23 cellular contexts compared by ENCODE assay signal in the genomic region with DNA sequence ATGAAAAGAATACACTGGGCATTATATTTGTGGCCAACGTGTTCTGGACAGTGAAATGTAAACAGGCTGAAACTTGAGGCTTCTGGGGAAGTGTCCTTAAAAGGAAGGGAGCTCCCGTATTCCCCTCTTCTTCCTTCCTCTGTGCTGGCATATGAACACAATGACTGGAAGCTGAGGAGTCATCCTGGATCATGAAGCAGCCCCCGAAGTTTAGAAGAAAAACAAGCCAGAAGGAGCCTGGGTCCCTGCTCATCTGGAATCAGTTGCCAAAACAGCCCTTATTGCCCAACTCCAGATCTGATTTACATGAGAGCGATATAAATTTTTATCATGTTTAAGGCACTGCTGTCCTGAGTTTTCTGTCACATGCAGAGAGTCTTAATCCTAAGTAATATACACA.
"Had no signal": no experiment of that assay in that cellular context is flagged by ENCODE, and none has a peak within 500 bp of the region (broad histone marks: within the 10 kb centered on the region; RNA-seq: fewer than 3 reads in every experiment).

No MANE protein-coding gene starts in this region.

- DNase-seq: activated CD4-positive, alpha-beta memory T cell treated with anti-CD3 and anti-CD28 coated beads, Interleukin-2, amount 10 ng/mL, durations not matched to agents 7 days and 5 days; activated CD4-positive, alpha-beta T cell treated with anti-CD3 and anti-CD28 coated beads for 48 hours; activated CD4-positive, CD25-positive, alpha-beta regulatory T cell; activated CD8-positive, alpha-beta memory T cell treated with anti-CD3 and anti-CD28 coated beads, Interleukin-2, amount 10 ng/mL, durations not matched to agents 7 days and 5 days; activated naive CD4-positive, alpha-beta T cell; activated naive CD8-positive, alpha-beta T cell treated with anti-CD3 and anti-CD28 coated beads for 36 hours; activated T-cell treated with anti-CD3 and anti-CD28 coated beads, Interleukin-2, amount 50 U/mL, for 1 hour; amygdala; hypothalamus; kidney; left ventricle myocardium superior; naive thymus-derived CD4-positive, alpha-beta T cell; stimulated activated CD4-positive, alpha-beta T cell treated with anti-CD3 and anti-CD28 coated beads, Interleukin-4, amount 100 ng/mL, for 1 hour; stomach; T-cell; T-helper 9 cell had no signal

- ATAC-seq: activated CD8-positive, alpha-beta memory T cell treated with anti-CD3 and anti-CD28 coated beads, Interleukin-2, amount 10 ng/mL, durations not matched to agents 7 days and 5 days; activated T-helper 17 cell treated with anti-CD3 and anti-CD28 coated beads, Interleukin-2, amount 50 U/mL, for 72 hours; naive thymus-derived CD4-positive, alpha-beta T cell; SK-N-SH treated with all-trans-retinoic acid at 6 μM for 48 hours; T-cell had no signal

- H3K4me3 ChIP-seq: esophagus muscularis mucosa, neural progenitor cell, right atrium auricular region, skin epidermis, stomach, thoracic aorta had no signal

- H3K4me1 ChIP-seq: right atrium auricular region had no signal

- H3K36me3 ChIP-seq: esophagus muscularis mucosa, neural progenitor cell, right atrium auricular region, stomach, thoracic aorta had no signal

- H3K27me3 ChIP-seq: esophagus muscularis mucosa, neural progenitor cell, right atrium auricular region, stomach had no signal

- H2AFZ ChIP-seq: neural progenitor cell had no signal

- H3K27ac ChIP-seq: esophagus muscularis mucosa, neural progenitor cell, right atrium auricular region, stomach, thoracic aorta had no signal

- H3K9ac ChIP-seq: neural progenitor cell had no signal

- H3K9me3 ChIP-seq: esophagus muscularis mucosa, right atrium auricular region, stomach, thoracic aorta had no signal
